Comparison of ENCODE assay signal across 19 cellular contexts in genomic region chr3:122502139-122502538, GRCh38. TPM values are rescaled to one million over a fixed set of nuclear protein-coding genes. Genes with fewer than 3 reads are reported as not detected.
DNase-seq lines count a peak whose midpoint lies in the region; ATAC-seq, FAIRE-seq and TF ChIP-seq lines count a peak whose summit lies in the region.
"Had no signal": no experiment of that assay in that cellular context is flagged by ENCODE, and none has a peak within 500 bp of the region (broad histone marks: within the 10 kb centered on the region; RNA-seq: fewer than 3 reads in every experiment).

No MANE protein-coding gene starts in this region.

- H3K9ac ChIP-seq in BLaER1 treated with 17β-estradiol and CSF1 and Interleukin-3, amounts not matched to agents 10 nM and 100 nM = no peak overlapping the region

- H3K9me3 ChIP-seq in BLaER1 treated with 17β-estradiol and CSF1 and Interleukin-3, amounts not matched to agents 10 nM and 100 nM (replicated peaks in 1 of 11) = peaks cover 0 to 28% (median 15%) of the 10 kb centered on the region in 11 experiments; a peak in 18 of 22 replicates
- H3K9me3 ChIP-seq: SJCRH30 had no signal

- peaks cover 4% of the 10 kb centered on the region for H3K36me3 Mint-ChIP-seq in effector memory CD8-positive, alpha-beta T cell (ENCODE audit: insufficient read depth)
- no peaks in the 10 kb centered on the region for H3K36me3 Mint-ChIP-seq in natural killer cell

- DNase-seq in H54 (ENCODE audit: insufficient read length, low spot score) = no peak
- no peak for DNase-seq in effector memory CD8-positive, alpha-beta T cell
- no peak for DNase-seq in natural killer cell
- no peak for DNase-seq in activated T-cell treated with anti-CD3 and anti-CD28 coated beads for 4 hours
- no peak for DNase-seq in SKM-1 treated with dmso at 0.1 percent for 144 hours (lab: John Stamatoyannopoulos, UW; ENCODE audit: unreplicated experiment)
- DNase-seq: ACHN; AML-193; CD4-positive, CD25-positive, alpha-beta regulatory T cell; DMS53; H9; NCI-H1417 treated with DMSO at 0.1 percent for 48 hours; NCI-H1930; NCI-H446; NK-92 treated with Interleukin-12 subunit alpha and Interleukin-12 subunit beta, amount 100 ng/mL, for 24 hours; RPMI8226; SJCRH30 had no signal

- H3K27ac Mint-ChIP-seq in effector memory CD8-positive, alpha-beta T cell = no peak overlapping the region
- H3K27ac Mint-ChIP-seq in natural killer cell = peak overlapping the region; percentile 73 to 74
- H3K27ac Mint-ChIP-seq: CD4-positive, CD25-positive, alpha-beta regulatory T cell had no signal

- no peaks in the 10 kb centered on the region for H3K27me3 ChIP-seq in BLaER1 treated with 17β-estradiol and CSF1 and Interleukin-3, amounts not matched to agents 10 nM and 100 nM
- H3K27me3 ChIP-seq: SJCRH30 had no signal

- H3K4me2 ChIP-seq in BLaER1 treated with 17β-estradiol and CSF1 and Interleukin-3, amounts not matched to agents 10 nM and 100 nM = peak overlapping the region; percentile 39 to 85 (median 75); a peak in 19 of 22 replicates

- H3K4me3 Mint-ChIP-seq in effector memory CD8-positive, alpha-beta T cell = peak overlapping the region; percentile 4 to 13
- H3K4me3 Mint-ChIP-seq in natural killer cell = peak overlapping the region; percentile 63
- H3K4me3 Mint-ChIP-seq: CD4-positive, CD25-positive, alpha-beta regulatory T cell; H9 had no signal

- H4K20me1 ChIP-seq in BLaER1 treated with 17β-estradiol and CSF1 and Interleukin-3, amounts not matched to agents 10 nM and 100 nM = peaks cover 26 to 100% (median 96%) of the 10 kb centered on the region in 11 experiments; a peak in 21 of 22 replicates

- peak; percentile 34 for ATAC-seq in effector memory CD8-positive, alpha-beta T cell (replicated peaks)
- ATAC-seq in natural killer cell (peak; percentile 72 to 80 (median 74)), GM18517 (IDR thresholded peaks at IDR 0.05; ENCODE audit: unreplicated experiment) (no peak)

- no peak overlapping the region for H3K4me3 ChIP-seq in BLaER1 treated with 17β-estradiol and CSF1 and Interleukin-3, amounts not matched to agents 10 nM and 100 nM
- H3K4me3 ChIP-seq: SJCRH30 had no signal

- peaks cover 34 to 83% (median 51%) of the 10 kb centered on the region in 10 experiments for H3K4me1 ChIP-seq in BLaER1 treated with 17β-estradiol and CSF1 and Interleukin-3, amounts not matched to agents 10 nM and 100 nM

- FAIRE-seq in H54 (lab: Jason Lieb, UNC) = peak; percentile 15

- H3K36me3 ChIP-seq in BLaER1 treated with 17β-estradiol and CSF1 and Interleukin-3, amounts not matched to agents 10 nM and 100 nM = peaks cover 3 to 35% (median 27%) of the 10 kb centered on the region in 11 experiments; a peak in 19 of 22 replicates

- H3K27me3 Mint-ChIP-seq in effector memory CD8-positive, alpha-beta T cell = no peaks in the 10 kb centered on the region
- H3K27me3 Mint-ChIP-seq in natural killer cell (ENCODE audit: low read depth in 2 of 2) = no peaks in the 10 kb centered on the region
- H3K27me3 Mint-ChIP-seq: CD4-positive, CD25-positive, alpha-beta regulatory T cell had no signal

- no peaks in the 10 kb centered on the region for H3K9me3 Mint-ChIP-seq in effector memory CD8-positive, alpha-beta T cell
- no peaks in the 10 kb centered on the region for H3K9me3 Mint-ChIP-seq in natural killer cell
- H3K9me3 Mint-ChIP-seq: H9 had no signal

- intact Hi-C loops in natural killer cell (cut with micrococcal nuclease) = loop anchor here (5.0 kb wide), 1 partner anchor 40 kb away; no protein-coding TSS in a partner anchor

- no peak for TF ChIP-seq POLR2A in H54 (IDR thresholded peaks at IDR 0.05; ENCODE audit: low read depth, low read length)

- H3K27ac ChIP-seq in BLaER1 treated with 17β-estradiol and CSF1 and Interleukin-3, amounts not matched to agents 10 nM and 100 nM = peak overlapping the region in 4 of 11 experiments; percentile 47 to 72 (median 65); a peak in 7 of 22 replicates
- H3K27ac ChIP-seq: HL-60, SJCRH30 had no signal

- TF ChIP-seq CTCF in natural killer cell (IDR thresholded peaks at IDR 0.05) = no peak

- H3K4me1 Mint-ChIP-seq in effector memory CD8-positive, alpha-beta T cell (ENCODE audit: low read depth in 2 of 2) = peaks cover 44 to 63% of the 10 kb centered on the region in 2 donors
- peaks cover 72 to 79% of the 10 kb centered on the region in 2 donors for H3K4me1 Mint-ChIP-seq in natural killer cell

RNA-seq across cellular contexts. Expression of gene KPNA1, which starts 12.6 kb away (rescaled TPM):
- total RNA-seq in natural killer cell = 10 to 100 TPM; 62.3 to 67.1 (median 63.1) TPM

Comparison
In these comparisons a context has a peak if more than half of its experiments do, and no peak if none do; other contexts are left out.
1. H3K27ac Mint-ChIP-seq: peak in natural killer cell (2 of 2); none in effector memory CD8-positive, alpha-beta T cell (0 of 2).